In the genomic region with DNA sequence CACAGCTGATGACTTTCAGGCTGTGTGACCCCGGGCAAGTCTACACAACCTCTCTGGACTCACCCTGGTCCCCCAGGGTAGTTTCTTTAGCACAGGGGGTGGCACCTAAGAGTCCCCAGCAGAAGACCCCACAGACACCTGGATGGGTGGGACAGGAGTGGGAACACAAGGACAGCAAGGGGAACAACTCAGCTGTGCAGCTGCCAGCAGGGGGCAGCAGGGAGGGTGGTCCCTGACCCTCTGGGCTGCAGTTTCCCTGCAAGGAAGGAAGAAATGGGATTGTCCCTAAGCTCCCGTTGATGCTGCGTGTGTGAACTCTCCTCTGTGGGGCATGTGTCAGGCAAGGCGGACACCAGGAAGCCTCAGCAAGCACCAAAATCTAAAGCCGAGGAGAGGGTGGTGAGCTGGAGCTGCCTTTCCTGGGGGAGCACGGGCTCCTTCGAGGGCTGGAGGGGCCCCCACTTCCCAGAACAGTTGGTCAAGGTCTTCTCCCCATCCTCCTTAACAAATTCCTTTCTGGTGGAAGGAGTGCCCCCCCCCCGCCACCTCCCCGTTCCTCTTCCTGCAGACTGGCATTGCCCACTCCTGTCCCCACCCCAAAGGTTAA, we compare ENCODE assay signal across 9 cellular contexts. TPM values are rescaled to one million over a fixed set of nuclear protein-coding genes. Genes with fewer than 3 reads are reported as not detected.
DNase-seq lines count a peak whose midpoint lies in the region; ATAC-seq and TF ChIP-seq lines count a peak whose summit lies in the region.
"Had no signal": no experiment of that assay in that cellular context is flagged by ENCODE, and none has a peak within 500 bp of the region (broad histone marks: within the 10 kb centered on the region; RNA-seq: fewer than 3 reads in every experiment).

No MANE protein-coding gene starts in this region.

- H3K36me3 Mint-ChIP-seq in activated CD4-positive, alpha-beta T cell treated with anti-CD3 and anti-CD28 coated beads for 36 hours (ENCODE audit: low read depth) = no peaks in the 10 kb centered on the region
- H3K36me3 Mint-ChIP-seq: CD4-positive, CD25-positive, alpha-beta regulatory T cell had no signal

- no peaks in the 10 kb centered on the region for H3K4me1 ChIP-seq in smooth muscle cell (ENCODE audit: low read depth)

- H3K9ac ChIP-seq in smooth muscle cell (ENCODE audit: low read depth) = no peak overlapping the region

- POLR2A ChIA-PET in activated CD4-positive, alpha-beta T cell treated with anti-CD3 and anti-CD28 coated beads for 36 hours (lab: Charles Lee) = interaction anchor here (0.6 kb wide), 1 partner anchor 346 kb away, joined by 3 read pairs; no protein-coding TSS in a partner anchor

- H3K4me1 Mint-ChIP-seq in activated CD4-positive, alpha-beta T cell treated with anti-CD3 and anti-CD28 coated beads for 36 hours = no peaks in the 10 kb centered on the region
- H3K4me1 Mint-ChIP-seq: CD4-positive, CD25-positive, alpha-beta regulatory T cell had no signal

- H3K9me3 Mint-ChIP-seq in activated CD4-positive, alpha-beta T cell treated with anti-CD3 and anti-CD28 coated beads for 36 hours (ENCODE audit: low read depth) = no peaks in the 10 kb centered on the region

- H3K4me3 ChIP-seq in smooth muscle cell = no peak overlapping the region

- no peaks in the 10 kb centered on the region for H3K79me2 ChIP-seq in smooth muscle cell (ENCODE audit: low read depth)

- H3K27me3 Mint-ChIP-seq in activated CD4-positive, alpha-beta T cell treated with anti-CD3 and anti-CD28 coated beads for 36 hours = peaks cover 21% of the 10 kb centered on the region

- H3K4me3 Mint-ChIP-seq in activated CD4-positive, alpha-beta T cell treated with anti-CD3 and anti-CD28 coated beads for 36 hours = no peak overlapping the region
- H3K4me3 Mint-ChIP-seq: CD4-positive, CD25-positive, alpha-beta regulatory T cell had no signal

- H2AFZ ChIP-seq in smooth muscle cell (ENCODE audit: low read depth) = no peak overlapping the region

- no peaks in the 10 kb centered on the region for H3F3A ChIP-seq in smooth muscle cell (ENCODE audit: low read depth)

- no peak overlapping the region for H3K4me2 ChIP-seq in smooth muscle cell

- peak; percentile 49 for DNase-seq in activated CD4-positive, alpha-beta T cell treated with anti-CD3 and anti-CD28 coated beads for 36 hours
- DNase-seq in activated CD4-positive, alpha-beta T cell treated with anti-CD3 and anti-CD28 coated beads for 4 hours = no peak
- DNase-seq in NCI-H460 (ENCODE audit: extremely low read depth, low read depth) (peak; percentile 23), ecto neural progenitor cell (ENCODE audit: low spot score) (peak; percentile 80), smooth muscle cell (lab: John Stamatoyannopoulos, UW; ENCODE audit: unreplicated experiment) (no peak), DMS114 treated with DMSO at 0.1 percent for 48 hours (lab: John Stamatoyannopoulos, UW; ENCODE audit: unreplicated experiment) (no peak), foreskin melanocyte (no peak), dedifferentiated amniotic fluid mesenchymal stem cell (ENCODE audit: extremely low spot score) (no peak)

- no peak overlapping the region for H3K27ac Mint-ChIP-seq in activated CD4-positive, alpha-beta T cell treated with anti-CD3 and anti-CD28 coated beads for 36 hours
- H3K27ac Mint-ChIP-seq: CD4-positive, CD25-positive, alpha-beta regulatory T cell had no signal

- H3K36me3 ChIP-seq in smooth muscle cell (ENCODE audit: low read depth) = no peaks in the 10 kb centered on the region

- H3K9me3 ChIP-seq in smooth muscle cell (replicated peaks; ENCODE audit: low read depth) = no peaks in the 10 kb centered on the region

- ATAC-seq in activated CD4-positive, alpha-beta T cell treated with anti-CD3 and anti-CD28 coated beads for 36 hours = no peak

- no peaks in the 10 kb centered on the region for H4K20me1 ChIP-seq in smooth muscle cell (ENCODE audit: low read depth)

- no peak overlapping the region for H3K27ac ChIP-seq in smooth muscle cell (ENCODE audit: low read depth)

- CTCF ChIA-PET in activated CD4-positive, alpha-beta T cell treated with anti-CD3 and anti-CD28 coated beads for 36 hours (lab: Charles Lee) = interaction anchor here (0.6 to 1.1 kb wide), 11 partner anchors 9 to 556 kb away, joined by 3 to 9 read pairs (median 3); no protein-coding TSS in a partner anchor

- WGBS in smooth muscle cell (ENCODE audit: low lambda C conversion rate) = 66% methylated on average over 9 of the region's 9 CpGs

- peak; percentile 81 for TF ChIP-seq CTCF in smooth muscle cell (IDR thresholded peaks at IDR 0.05; ENCODE audit: borderline replicate concordance, insufficient read depth, poor library complexity, severe bottlenecking)

- intact Hi-C loops in activated CD4-positive, alpha-beta T cell treated with anti-CD3 and anti-CD28 coated beads for 36 hours (cut with DNase I, micrococcal nuclease) = no loop called here

- peaks cover 4% of the 10 kb centered on the region for H3K27me3 ChIP-seq in smooth muscle cell (ENCODE audit: low read depth)

RNA-seq across cellular contexts. Expression of a gene that starts 24.1 kb away (rescaled TPM):
- total RNA-seq in activated CD4-positive, alpha-beta T cell treated with anti-CD3 and anti-CD28 coated beads for 36 hours = not detected
- total RNA-seq in NCI-H460 (2014; rRNA removed; shearing (Covaris generic)) = not detected in 2 replicates
- polyA plus RNA-seq in NCI-H460 (2014; cell fraction: nucleus; rRNA removed) = not detected in 2 replicates
- not detected in 2 replicates for total RNA-seq in smooth muscle cell
- polyA plus RNA-seq in smooth muscle cell = not detected in 2 replicates
- total RNA-seq: CD4-positive, CD25-positive, alpha-beta regulatory T cell had no signal
- polyA plus RNA-seq: CD4-positive, CD25-positive, alpha-beta regulatory T cell had no signal

Comparison
In these comparisons a context has a peak if more than half of its experiments do, and no peak if none do; other contexts are left out.
1. DNase-seq: peak in activated CD4-positive, alpha-beta T cell treated with anti-CD3 and anti-CD28 coated beads for 36 hours (single experiment), NCI-H460 (single experiment) and ecto neural progenitor cell (single experiment); none in activated CD4-positive, alpha-beta T cell treated with anti-CD3 and anti-CD28 coated beads for 4 hours (0 of 2), smooth muscle cell (single experiment), DMS114 treated with DMSO at 0.1 percent for 48 hours (single experiment), foreskin melanocyte (single experiment) and dedifferentiated amniotic fluid mesenchymal stem cell (single experiment).